Comparison of ENCODE assay signal across 15 cellular contexts in genomic region chr16:88282221-88283041, GRCh38.
DNase-seq lines count a peak whose midpoint lies in the region; ATAC-seq and TF ChIP-seq lines count a peak whose summit lies in the region.
"Had no signal": no experiment of that assay in that cellular context is flagged by ENCODE, and none has a peak within 500 bp of the region (broad histone marks: within the 10 kb centered on the region; RNA-seq: fewer than 3 reads in every experiment).

No MANE protein-coding gene starts in this region.

- no peak overlapping the region for H3K4me3 ChIP-seq in fibroblast of villous mesenchyme (ENCODE audit: low read depth, low read length)
- H3K4me3 ChIP-seq: HAP-1 had no signal

- intact Hi-C loops in activated CD4-positive, alpha-beta T cell treated with anti-CD3 and anti-CD28 coated beads for 36 hours (cut with DNase I, micrococcal nuclease), result no loop called here

- H3K9me3 Mint-ChIP-seq in activated CD4-positive, alpha-beta T cell treated with anti-CD3 and anti-CD28 coated beads for 36 hours (ENCODE audit: low read depth), result peaks cover 10% of the 10 kb centered on the region
- H3K9me3 Mint-ChIP-seq: activated naive CD4-positive, alpha-beta T cell treated with anti-CD3 and anti-CD28 coated beads, Interleukin-2, amount 50 U/mL, for 24 hours had no signal

- no peaks in the 10 kb centered on the region for H3K27me3 Mint-ChIP-seq in activated CD4-positive, alpha-beta T cell treated with anti-CD3 and anti-CD28 coated beads for 36 hours
- H3K27me3 Mint-ChIP-seq: activated naive CD4-positive, alpha-beta T cell treated with anti-CD3 and anti-CD28 coated beads, Interleukin-2, amount 50 U/mL, for 24 hours had no signal

- CTCF ChIA-PET in RWPE1 (lab: Yijun Ruan, JAX), result interaction anchor here (0.7 to 1.1 kb wide), 2 partner anchors 63 to 201 kb away, joined by 3 read pairs; no protein-coding TSS in a partner anchor
- CTCF ChIA-PET in activated CD4-positive, alpha-beta T cell treated with anti-CD3 and anti-CD28 coated beads for 36 hours (lab: Charles Lee), result no interaction called here

- TF ChIP-seq CTCF in RWPE1 (conservative IDR thresholded peaks at IDR 0.05; ENCODE audit: low read depth) (no peak), fibroblast of villous mesenchyme (IDR thresholded peaks at IDR 0.05; ENCODE audit: insufficient read depth, low read depth, low read length) (no peak)

- POLR2A ChIA-PET in RWPE1 (lab: Yijun Ruan, JAX; ENCODE audit: low non-redundant PET), result no interaction called here
- POLR2A ChIA-PET in activated CD4-positive, alpha-beta T cell treated with anti-CD3 and anti-CD28 coated beads for 36 hours (lab: Charles Lee), result no interaction called here

- no peaks in the 10 kb centered on the region for H3K4me1 Mint-ChIP-seq in activated CD4-positive, alpha-beta T cell treated with anti-CD3 and anti-CD28 coated beads for 36 hours
- H3K4me1 Mint-ChIP-seq: activated naive CD4-positive, alpha-beta T cell treated with anti-CD3 and anti-CD28 coated beads, Interleukin-2, amount 50 U/mL, for 24 hours had no signal

- peak overlapping the region; percentile 80 for H3K27ac ChIP-seq in RWPE1

- H3K27ac Mint-ChIP-seq in activated CD4-positive, alpha-beta T cell treated with anti-CD3 and anti-CD28 coated beads for 36 hours, result no peak overlapping the region
- H3K27ac Mint-ChIP-seq: activated naive CD4-positive, alpha-beta T cell treated with anti-CD3 and anti-CD28 coated beads, Interleukin-2, amount 50 U/mL, for 24 hours had no signal

- no peak overlapping the region for H3K4me3 Mint-ChIP-seq in activated CD4-positive, alpha-beta T cell treated with anti-CD3 and anti-CD28 coated beads for 36 hours
- H3K4me3 Mint-ChIP-seq: activated naive CD4-positive, alpha-beta T cell treated with anti-CD3 and anti-CD28 coated beads, Interleukin-2, amount 50 U/mL, for 24 hours had no signal

- H3K36me3 Mint-ChIP-seq in activated CD4-positive, alpha-beta T cell treated with anti-CD3 and anti-CD28 coated beads for 36 hours (ENCODE audit: low read depth), result peaks cover 2% of the 10 kb centered on the region

- DNase-seq in NCI-H345 (lab: John Stamatoyannopoulos, UW) (peak; percentile 17), NCI-H345 treated with DMSO at 0.1 percent for 48 hours (lab: John Stamatoyannopoulos, UW; ENCODE audit: unreplicated experiment) (no peak), RWPE1 (ENCODE audit: low spot score) (peak; percentile 83), fibroblast of villous mesenchyme (ENCODE audit: low read depth) (peak; percentile 91), retina (peak; percentile 73)
- DNase-seq in activated CD4-positive, alpha-beta T cell treated with anti-CD3 and anti-CD28 coated beads for 36 hours, result no peak
- DNase-seq: DMS53, KBM-7, occipital lobe, T-helper 9 cell had no signal

- ATAC-seq in HG02763 (IDR thresholded peaks at IDR 0.05; ENCODE audit: unreplicated experiment) (no peak), HG02798 (IDR thresholded peaks at IDR 0.05; ENCODE audit: poor library complexity, unreplicated experiment) (no peak)
- no peak for ATAC-seq in activated CD4-positive, alpha-beta T cell treated with anti-CD3 and anti-CD28 coated beads for 36 hours
- ATAC-seq: left lobe of liver had no signal

Comparison
In these comparisons a context has a peak if more than half of its experiments do, and no peak if none do; other contexts are left out.
1. DNase-seq: peak in NCI-H345 (single experiment), RWPE1 (single experiment), fibroblast of villous mesenchyme (single experiment) and retina (single experiment); none in NCI-H345 treated with DMSO at 0.1 percent for 48 hours (single experiment) and activated CD4-positive, alpha-beta T cell treated with anti-CD3 and anti-CD28 coated beads for 36 hours (single experiment).